Comparison of ENCODE assay signal across 5 cellular contexts in genomic region chr1:16704076-16704475, GRCh38. TPM values are rescaled to one million over a fixed set of nuclear protein-coding genes. Genes with fewer than 3 reads are reported as not detected.
"Had no signal": no experiment of that assay in that cellular context is flagged by ENCODE, and none has a peak within 500 bp of the region (broad histone marks: within the 10 kb centered on the region; RNA-seq: fewer than 3 reads in every experiment).

No MANE protein-coding gene starts in this region.

RNA-seq across cellular contexts. Expression of gene RNU1-4, which starts 36.2 kb away (rescaled TPM):
- total RNA-seq: fibroblast of villous mesenchyme had no signal
- polyA plus RNA-seq: esophagus, fibroblast of lung, foreskin keratinocyte, heart left ventricle had no signal

RNA-seq across cellular contexts. Expression of gene RNU1-3, which starts 37.3 kb away (rescaled TPM):
- total RNA-seq: fibroblast of villous mesenchyme had no signal
- polyA plus RNA-seq: esophagus, fibroblast of lung, foreskin keratinocyte, heart left ventricle had no signal
